In the genomic region with DNA sequence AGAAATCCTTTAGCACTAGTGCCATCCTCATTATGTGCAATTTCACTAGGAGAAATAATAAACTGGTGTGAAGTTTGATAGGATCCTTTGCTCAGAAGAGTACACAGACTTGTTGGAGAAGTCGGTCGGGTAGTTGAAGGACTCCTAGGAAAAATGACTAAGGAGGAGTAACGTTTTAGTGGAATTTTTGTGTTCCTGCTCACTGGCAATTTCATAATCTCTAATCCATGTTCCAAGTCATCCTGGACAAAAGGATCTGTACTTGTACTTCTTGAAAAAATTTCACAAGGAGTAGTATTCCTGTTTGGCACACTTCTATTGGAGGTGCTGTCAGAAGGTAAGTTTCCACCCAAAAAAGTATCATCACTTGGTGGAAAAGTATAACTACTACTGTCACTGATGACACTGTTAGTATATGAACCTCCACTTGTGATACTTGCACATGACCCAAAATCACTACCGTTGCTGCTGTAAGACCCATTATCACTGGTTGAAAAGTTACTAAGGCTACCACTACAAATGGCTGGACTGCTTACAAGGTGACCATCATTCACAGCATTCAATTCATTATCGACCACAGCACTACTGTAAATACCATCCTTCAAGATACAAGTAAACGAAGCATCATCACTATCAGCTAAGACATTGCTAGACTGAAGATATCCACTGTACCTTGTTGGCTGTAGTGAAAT, we compare ENCODE assay signal across 15 cellular contexts.
DNase-seq lines count a peak whose midpoint lies in the region; ATAC-seq and TF ChIP-seq lines count a peak whose summit lies in the region.
"Had no signal": no experiment of that assay in that cellular context is flagged by ENCODE, and none has a peak within 500 bp of the region (broad histone marks: within the 10 kb centered on the region; RNA-seq: fewer than 3 reads in every experiment).

No MANE protein-coding gene starts in this region.

- POLR2A ChIA-PET in AG04450 (lab: Yijun Ruan, JAX): interaction anchor here (0.9 to 2.8 kb wide), 2 partner anchors 8 to 18 kb away, joined by 3 to 24 read pairs; no protein-coding TSS in a partner anchor

- H3K27me3 ChIP-seq in AG04450 (ENCODE audit: control insufficient read depth, insufficient read depth, low read length): no peaks in the 10 kb centered on the region
- H3K27me3 ChIP-seq: brain microvascular endothelial cell had no signal

- H3K4me3 ChIP-seq in AG04450 (ENCODE audit: low read depth, low read length) (peak overlapping the region; percentile 61), coronary artery (peak overlapping the region; percentile 33)
- H3K4me3 ChIP-seq: GM12878 had no signal

- peaks cover 21% of the 10 kb centered on the region for H3K4me1 Mint-ChIP-seq in nephron
- H3K4me1 Mint-ChIP-seq: activated CD4-positive, alpha-beta memory T cell treated with anti-CD3 and anti-CD28 coated beads, Interleukin-2, amount 10 ng/mL, durations not matched to agents 7 days and 5 days; IgD-negative memory B cell had no signal

- no peaks in the 10 kb centered on the region for H3K9me3 Mint-ChIP-seq in nephron
- H3K9me3 Mint-ChIP-seq: activated CD4-positive, alpha-beta memory T cell treated with anti-CD3 and anti-CD28 coated beads, Interleukin-2, amount 10 ng/mL, durations not matched to agents 7 days and 5 days; IgD-negative memory B cell had no signal

- H3K36me3 Mint-ChIP-seq in nephron (ENCODE audit: low read depth): no peaks in the 10 kb centered on the region
- H3K36me3 Mint-ChIP-seq: IgD-negative memory B cell had no signal

- DNase-seq in AG04450 (ENCODE audit: low read depth, low spot score) (no peak), LHCN-M2 (ENCODE audit: low read depth) (peak; percentile 67), coronary artery (ENCODE audit: low spot score) (no peak), retina (no peak), omental fat pad (ENCODE audit: low spot score) (no peak), iPS-NIHi11 (ENCODE audit: low spot score) (no peak), OCI-M1 (lab: John Stamatoyannopoulos, UW) (no peak)
- DNase-seq: activated CD4-positive, alpha-beta memory T cell treated with anti-CD3 and anti-CD28 coated beads, Interleukin-2, amount 10 ng/mL, durations not matched to agents 7 days and 5 days; activated effector memory CD4-positive, alpha-beta T cell treated with Interleukin-2 at 50 U/mL for 16 hours; brain microvascular endothelial cell; DMS79 treated with DMSO at 0.1 percent for 48 hours; NCI-H1694 had no signal

- CTCF ChIA-PET in AG04450 (lab: Charles Lee): interaction anchor here (0.6 to 5.0 kb wide), 8 partner anchors 8 to 267 kb away, joined by 4 to 48 read pairs (median 13); partner anchors contain the start of gene NEDD4

- no peaks in the 10 kb centered on the region for H3K27me3 Mint-ChIP-seq in nephron (ENCODE audit: low read depth)
- H3K27me3 Mint-ChIP-seq: activated CD4-positive, alpha-beta memory T cell treated with anti-CD3 and anti-CD28 coated beads, Interleukin-2, amount 10 ng/mL, durations not matched to agents 7 days and 5 days; IgD-negative memory B cell had no signal

- no peak overlapping the region for H3K27ac ChIP-seq in AG04450 (ENCODE audit: low read depth, low read length)
- H3K27ac ChIP-seq in coronary artery: peak overlapping the region in 1 of 2 donors; percentile 31
- H3K27ac ChIP-seq: brain microvascular endothelial cell had no signal

- peak overlapping the region; percentile 34 to 82 (median 58) for H3K27ac Mint-ChIP-seq in nephron
- H3K27ac Mint-ChIP-seq: activated CD4-positive, alpha-beta memory T cell treated with anti-CD3 and anti-CD28 coated beads, Interleukin-2, amount 10 ng/mL, durations not matched to agents 7 days and 5 days; IgD-negative memory B cell had no signal

- TF ChIP-seq CTCF in AG04450 (IDR thresholded peaks at IDR 0.05; ENCODE audit: low read depth, low read length): no peak
- no peak for TF ChIP-seq CTCF in coronary artery (IDR thresholded peaks at IDR 0.05)
- TF ChIP-seq CTCF in nephron (IDR thresholded peaks at IDR 0.05; ENCODE audit: unreplicated experiment in 3 of 3): no peak
- no peak for TF ChIP-seq CTCF in omental fat pad (IDR thresholded peaks at IDR 0.05)

- peak overlapping the region in 2 of 3 experiments; percentile 41 to 45 for H3K4me3 Mint-ChIP-seq in nephron
- H3K4me3 Mint-ChIP-seq: activated CD4-positive, alpha-beta memory T cell treated with anti-CD3 and anti-CD28 coated beads, Interleukin-2, amount 10 ng/mL, durations not matched to agents 7 days and 5 days; IgD-negative memory B cell had no signal

- H3K9me3 ChIP-seq in AG04450 (ENCODE audit: control insufficient read depth, insufficient read depth, low read length): no peaks in the 10 kb centered on the region

- no peak for ATAC-seq in omental fat pad (ENCODE audit: low FRiP score)
- ATAC-seq: GM12878 had no signal
